ENCODE assay signal across 27 cellular contexts in the genomic region with DNA sequence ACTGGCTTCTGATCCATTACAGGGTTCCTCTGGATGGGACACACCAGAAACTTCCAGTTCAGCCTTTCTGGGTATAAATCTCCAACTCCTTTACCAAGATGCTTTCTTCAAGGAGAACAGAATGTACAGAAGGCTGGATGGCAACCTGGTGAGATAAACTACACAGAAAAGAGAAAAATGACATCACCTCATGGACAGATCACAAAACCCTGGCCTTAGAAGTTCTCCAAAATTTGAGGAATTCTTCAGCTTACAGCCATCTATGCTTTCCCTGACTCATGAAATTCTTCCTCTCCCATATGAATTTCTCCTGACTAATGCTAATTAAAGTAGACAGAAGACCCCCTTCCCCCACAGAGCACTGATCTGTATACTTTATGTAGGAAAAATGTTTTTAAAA.
"Had no signal": no experiment of that assay in that cellular context is flagged by ENCODE, and none has a peak within 500 bp of the region (broad histone marks: within the 10 kb centered on the region; RNA-seq: fewer than 3 reads in every experiment).

No MANE protein-coding gene starts in this region.

- ATAC-seq: esophagus mucosa; left lobe of liver; mucosa of descending colon; psoas muscle; right cardiac atrium; stimulated activated naive B cell treated with anti-CD40 and anti-IgM and Interleukin-4, amounts not matched to agents 10 μg/mL and 1 μg/mL and 100 μg/mL, for 72 hours; upper lobe of right lung had no signal

- H3K9me3 Mint-ChIP-seq: dendritic cell treated with granulocyte-macrophage colony-stimulating factor and Interleukin-4, amounts not matched to agents 40 ng/mL and 50 ng/mL, for 4 days; endodermal cell; mesothelial cell of epicardium; nephron; neural progenitor cell; stimulated activated naive B cell treated with anti-CD40 and anti-IgM and Interleukin-4, amounts not matched to agents 10 μg/mL and 1 μg/mL and 100 μg/mL, for 72 hours; stimulated activated naive CD8-positive, alpha-beta T cell treated with anti-CD3 and anti-CD28 coated beads, Interleukin-15, Interleukin-2, amounts not matched to agents 100 ng/mL and 50 ng/mL, for 24 hours had no signal

- H3K36me3 ChIP-seq: colonic mucosa, neural progenitor cell, sigmoid colon, transverse colon, upper lobe of right lung, uterus had no signal

- H3K27me3 Mint-ChIP-seq: dendritic cell treated with granulocyte-macrophage colony-stimulating factor and Interleukin-4, amounts not matched to agents 40 ng/mL and 50 ng/mL, for 4 days; memory B cell; stimulated activated naive B cell treated with anti-CD40 and anti-IgM and Interleukin-4, amounts not matched to agents 10 μg/mL and 1 μg/mL and 100 μg/mL, for 72 hours; stimulated activated naive CD8-positive, alpha-beta T cell treated with anti-CD3 and anti-CD28 coated beads, Interleukin-15, Interleukin-2, amounts not matched to agents 100 ng/mL and 50 ng/mL, for 24 hours had no signal

- H3K79me2 ChIP-seq: parathyroid adenoma had no signal

- H3K4me1 ChIP-seq: colonic mucosa, neural progenitor cell, parathyroid adenoma, psoas muscle, sigmoid colon, transverse colon, upper lobe of right lung, uterus had no signal

- H3K4me3 ChIP-seq: colonic mucosa, lung, mucosa of descending colon, neural progenitor cell, psoas muscle, sigmoid colon, transverse colon, upper lobe of right lung, uterus had no signal

- H3K4me3 Mint-ChIP-seq: dendritic cell treated with granulocyte-macrophage colony-stimulating factor and Interleukin-4, amounts not matched to agents 40 ng/mL and 50 ng/mL, for 4 days; endodermal cell; immature natural killer cell; memory B cell; mesothelial cell of epicardium; naive B cell; nephron; neural progenitor cell; stimulated activated naive B cell treated with anti-CD40 and anti-IgM and Interleukin-4, amounts not matched to agents 10 μg/mL and 1 μg/mL and 100 μg/mL, for 72 hours; stimulated activated naive CD8-positive, alpha-beta T cell treated with anti-CD3 and anti-CD28 coated beads, Interleukin-15, Interleukin-2, amounts not matched to agents 100 ng/mL and 50 ng/mL, for 24 hours had no signal

- H3K4me2 ChIP-seq: neural progenitor cell had no signal

- H3K4me1 Mint-ChIP-seq: immature natural killer cell; memory B cell; mesothelial cell of epicardium; naive B cell; nephron; stimulated activated naive B cell treated with anti-CD40 and anti-IgM and Interleukin-4, amounts not matched to agents 10 μg/mL and 1 μg/mL and 100 μg/mL, for 72 hours had no signal

- H2AFZ ChIP-seq: neural progenitor cell, parathyroid adenoma had no signal

- H3K27me3 ChIP-seq: colonic mucosa, neural progenitor cell, sigmoid colon, transverse colon, upper lobe of right lung, uterus had no signal

- DNase-seq: colonic mucosa; effector CD8-positive, alpha-beta T cell; endodermal cell; immature natural killer cell; mucosa of descending colon; naive B cell; psoas muscle; right cardiac atrium; sigmoid colon; small intestine; stimulated activated CD4-positive, alpha-beta T cell treated with anti-CD3 and anti-CD28 coated beads, Interleukin-15, amount 100 ng/mL, for 24 hours; stimulated activated CD4-positive, alpha-beta T cell treated with anti-CD3 and anti-CD28 coated beads, Interleukin-2, amount 100 ng/mL, for 48 hours; stimulated activated naive B cell treated with anti-CD40 and anti-IgM and Interleukin-4, amounts not matched to agents 10 μg/mL and 1 μg/mL and 100 μg/mL, for 72 hours; transverse colon; upper lobe of right lung; uterus had no signal

- H3K36me3 Mint-ChIP-seq: immature natural killer cell; memory B cell; mesothelial cell of epicardium; naive B cell; neural progenitor cell; stimulated activated naive B cell treated with anti-CD40 and anti-IgM and Interleukin-4, amounts not matched to agents 10 μg/mL and 1 μg/mL and 100 μg/mL, for 72 hours had no signal

- H3K27ac Mint-ChIP-seq: dendritic cell treated with granulocyte-macrophage colony-stimulating factor and Interleukin-4, amounts not matched to agents 40 ng/mL and 50 ng/mL, for 4 days; endodermal cell; immature natural killer cell; memory B cell; mesothelial cell of epicardium; naive B cell; nephron; neural progenitor cell; stimulated activated naive B cell treated with anti-CD40 and anti-IgM and Interleukin-4, amounts not matched to agents 10 μg/mL and 1 μg/mL and 100 μg/mL, for 72 hours; stimulated activated naive CD8-positive, alpha-beta T cell treated with anti-CD3 and anti-CD28 coated beads, Interleukin-15, Interleukin-2, amounts not matched to agents 100 ng/mL and 50 ng/mL, for 24 hours had no signal

- H3K27ac ChIP-seq: colonic mucosa, epithelial cell of prostate, neural progenitor cell, parathyroid adenoma, psoas muscle, sigmoid colon, transverse colon, upper lobe of right lung, uterus had no signal

- H3K9me3 ChIP-seq: colonic mucosa, mucosa of descending colon, psoas muscle, sigmoid colon, transverse colon, upper lobe of right lung, uterus had no signal
